ENCODE assay signal across 9 cellular contexts in the genomic region with DNA sequence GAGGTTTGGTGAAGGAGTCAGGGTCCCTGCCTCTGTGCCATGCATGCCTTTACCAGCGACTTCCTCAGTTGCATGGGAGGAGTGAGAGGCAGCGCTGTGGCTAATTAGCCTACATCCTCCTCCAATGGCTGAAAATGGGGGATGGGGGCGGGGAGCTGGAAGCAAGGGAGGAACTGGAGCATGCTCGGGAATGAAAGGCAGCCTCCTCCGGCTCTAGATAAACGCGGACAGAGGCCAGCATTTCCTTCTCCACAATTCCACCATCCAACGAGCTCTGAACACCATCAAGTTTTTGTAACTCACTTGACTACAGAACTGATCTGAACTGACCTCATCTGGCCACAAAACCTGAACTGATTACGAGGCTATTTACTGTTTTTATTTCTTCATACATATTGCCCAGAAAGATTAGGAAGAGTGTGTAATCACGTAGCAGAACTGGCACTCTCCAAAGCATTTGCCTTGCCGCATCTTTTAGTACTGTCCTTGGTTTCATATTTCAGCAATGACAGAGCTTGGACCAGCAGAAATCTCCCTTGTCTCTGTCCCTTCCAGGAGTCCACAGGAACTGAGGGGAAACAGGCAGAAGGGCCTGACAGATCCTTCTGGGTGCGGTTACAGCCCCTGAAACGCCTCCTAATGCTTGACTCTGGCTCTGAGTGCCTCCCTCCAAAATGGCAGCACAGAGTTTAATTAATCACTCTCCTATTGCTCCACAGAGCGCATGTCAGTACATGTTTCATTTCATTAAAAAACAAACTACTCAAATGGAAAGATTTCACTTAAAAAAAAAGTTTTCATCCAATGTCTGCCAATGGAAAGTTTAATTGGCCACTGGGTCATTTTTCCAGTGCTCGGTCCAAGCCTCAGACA. TPM values are rescaled to one million over a fixed set of nuclear protein-coding genes. Genes with fewer than 3 reads are reported as not detected.
DNase-seq lines count a peak whose midpoint lies in the region; ATAC-seq, FAIRE-seq and TF ChIP-seq lines count a peak whose summit lies in the region.
"Had no signal": no experiment of that assay in that cellular context is flagged by ENCODE, and none has a peak within 500 bp of the region (broad histone marks: within the 10 kb centered on the region; RNA-seq: fewer than 3 reads in every experiment).

No MANE protein-coding gene starts in this region.

- no peak overlapping the region for H3K4me3 Mint-ChIP-seq in naive thymus-derived CD4-positive, alpha-beta T cell

- no peak overlapping the region for H3K27ac ChIP-seq in endothelial cell of umbilical vein (ENCODE audit: insufficient read depth, low read depth, low read length)
- H3K27ac ChIP-seq in naive thymus-derived CD4-positive, alpha-beta T cell (ENCODE audit: low read depth, low read length): no peak overlapping the region

- FAIRE-seq in endothelial cell of umbilical vein (lab: Jason Lieb, UNC): no peak

- ATAC-seq in Right ventricle myocardium inferior: peak; percentile 65
- ATAC-seq in naive thymus-derived CD4-positive, alpha-beta T cell: no peak
- no peak for ATAC-seq in HG02798 (IDR thresholded peaks at IDR 0.05; ENCODE audit: poor library complexity, unreplicated experiment)

- no TSS peak for BruUV-seq in endothelial cell of umbilical vein (replicated peaks; lab: Mats Ljungman, UMichigan)

- peaks cover 0 to 14% (median 3%) of the 10 kb centered on the region in 7 donors for H3K4me1 Mint-ChIP-seq in naive thymus-derived CD4-positive, alpha-beta T cell

- no peaks in the 10 kb centered on the region for H3K27me3 ChIP-seq in endothelial cell of umbilical vein (ENCODE audit: control insufficient read depth in 2 of 2, insufficient read depth in 2 of 2, low read length in 2 of 2)
- no peaks in the 10 kb centered on the region for H3K27me3 ChIP-seq in naive thymus-derived CD4-positive, alpha-beta T cell (ENCODE audit: control insufficient read depth in 2 of 2, insufficient read depth in 2 of 2, low read length in 2 of 2)

- no peaks in the 10 kb centered on the region for H3K79me2 ChIP-seq in endothelial cell of umbilical vein (ENCODE audit: control insufficient read depth, insufficient read depth, low read length)

- POLR2A ChIA-PET in endothelial cell of umbilical vein (lab: Charles Lee): interaction anchor here (0.6 kb wide), 1 partner anchor 458 kb away, joined by 3 read pairs; no protein-coding TSS in a partner anchor
- POLR2A ChIA-PET in naive thymus-derived CD4-positive, alpha-beta T cell (lab: Charles Lee): interaction anchor here (1.9 kb wide), 1 partner anchor 10 kb away, joined by 6 read pairs; no protein-coding TSS in a partner anchor

- H3K9me3 Mint-ChIP-seq in naive thymus-derived CD4-positive, alpha-beta T cell: no peaks in the 10 kb centered on the region

- peaks cover 27% of the 10 kb centered on the region for H3K4me1 ChIP-seq in endothelial cell of umbilical vein (ENCODE audit: control insufficient read depth, extremely low read depth, insufficient read depth, low read length)
- no peaks in the 10 kb centered on the region for H3K4me1 ChIP-seq in naive thymus-derived CD4-positive, alpha-beta T cell (ENCODE audit: control insufficient read depth in 2 of 2, insufficient read depth in 2 of 2, low read length in 2 of 2)

- H3K9me3 ChIP-seq in endothelial cell of umbilical vein (replicated peaks; ENCODE audit: control insufficient read depth, insufficient read depth, low read length): no peaks in the 10 kb centered on the region
- no peaks in the 10 kb centered on the region for H3K9me3 ChIP-seq in naive thymus-derived CD4-positive, alpha-beta T cell (ENCODE audit: control insufficient read depth in 2 of 3, low read length in 3 of 3)

- no peak overlapping the region for H3K9ac ChIP-seq in endothelial cell of umbilical vein (replicated peaks; ENCODE audit: extremely low read depth, insufficient read depth, low read length)

- CTCF ChIA-PET in endothelial cell of umbilical vein (lab: Charles Lee): interaction anchor here (1.0 to 1.2 kb wide), 2 partner anchors 13 to 21 kb away, joined by 3 read pairs; no protein-coding TSS in a partner anchor
- CTCF ChIA-PET in naive thymus-derived CD4-positive, alpha-beta T cell (lab: Charles Lee): no interaction called here

- TF ChIP-seq POLR2A in endothelial cell of umbilical vein (IDR thresholded peaks at IDR 0.05; ENCODE audit: low read depth, low read length): no peak

- intact Hi-C loops in Right ventricle myocardium inferior (cut with DNase I): no loop called here
- intact Hi-C loops in cardiac septum (cut with DNase I): no loop called here
- intact Hi-C loops in endothelial cell of umbilical vein (cut with micrococcal nuclease): loop anchor here (5.0 kb wide), 1 partner anchor 378 kb away; no protein-coding TSS in a partner anchor
- intact Hi-C loops in naive thymus-derived CD4-positive, alpha-beta T cell (cut with micrococcal nuclease): no loop called here

- H3K27ac Mint-ChIP-seq in naive thymus-derived CD4-positive, alpha-beta T cell: peak overlapping the region in 7 of 9 donors; percentile 5 to 87 (median 18)

- H3K36me3 Mint-ChIP-seq in naive thymus-derived CD4-positive, alpha-beta T cell: peaks cover 8 to 64% (median 26%) of the 10 kb centered on the region in 5 donors

- H4K20me1 ChIP-seq in endothelial cell of umbilical vein (replicated peaks; ENCODE audit: control insufficient read depth, extremely low read depth, insufficient read depth, low read length): no peaks in the 10 kb centered on the region

- H3K27me3 Mint-ChIP-seq in naive thymus-derived CD4-positive, alpha-beta T cell: no peaks in the 10 kb centered on the region

- peaks cover 2% of the 10 kb centered on the region in 2 experiments for H3K36me3 ChIP-seq in endothelial cell of umbilical vein (ENCODE audit: control insufficient read depth in 2 of 2, extremely low read depth in 1 of 2, insufficient read depth in 2 of 2, low read length in 2 of 2)
- H3K36me3 ChIP-seq in naive thymus-derived CD4-positive, alpha-beta T cell (ENCODE audit: control insufficient read depth in 2 of 3, insufficient read depth in 3 of 3, low read length in 3 of 3): peaks cover 13 to 74% (median 28%) of the 10 kb centered on the region in 3 experiments

- TF ChIP-seq CTCF in endothelial cell of umbilical vein (IDR thresholded peaks at IDR 0.05; ENCODE audit: extremely low read depth in 1 of 2, insufficient read depth in 1 of 2, low read depth in 1 of 2, low read length in 2 of 2): no peak

- dilution Hi-C loops in endothelial cell of umbilical vein (cut with MboI; ENCODE audit: extremely low pct_ligation_motif_present, low sequenced_read_pairs): no loop called here

- no peak overlapping the region for H3K4me2 ChIP-seq in endothelial cell of umbilical vein (ENCODE audit: insufficient read depth, low read length)

- no peaks in the 10 kb centered on the region for H3K9me1 ChIP-seq in endothelial cell of umbilical vein (replicated peaks; ENCODE audit: control insufficient read depth, extremely low read depth, insufficient read depth, low read length)

- DNase-seq in Right ventricle myocardium inferior (ENCODE audit: missing footprints): peak; percentile 76
- no peak for DNase-seq in cardiac septum (ENCODE audit: low spot score)
- DNase-seq in endothelial cell of umbilical vein (ENCODE audit: low read depth, low spot score): peak; percentile 38
- no peak for DNase-seq in naive thymus-derived CD4-positive, alpha-beta T cell
- DNase-seq in NCI-H2107 treated with DMSO at 0.1 percent for 48 hours (lab: John Stamatoyannopoulos, UW; ENCODE audit: unreplicated experiment): no peak
- DNase-seq in DMS79 (lab: John Stamatoyannopoulos, UW): no peak
- no peak for DNase-seq in NCI-H526 (lab: John Stamatoyannopoulos, UW)
- DNase-seq: stimulated activated CD4-positive, alpha-beta T cell treated with anti-CD3 and anti-CD28 coated beads, Interleukin-2, amount 100 ng/mL, for 48 hours had no signal

- H3K4me3 ChIP-seq in endothelial cell of umbilical vein (replicated peaks in 1 of 3; ENCODE audit: insufficient read depth in 1 of 3, low read depth in 1 of 3, low read length in 3 of 3): no peak overlapping the region
- H3K4me3 ChIP-seq in naive thymus-derived CD4-positive, alpha-beta T cell (ENCODE audit: low read length): no peak overlapping the region

- no peak overlapping the region for H2AFZ ChIP-seq in endothelial cell of umbilical vein (ENCODE audit: low read depth, low read length)

TF ChIP-seq in endothelial cell of umbilical vein, 7 proteins besides CTCF, POLR2A, EP300 and RAD21:
- TF ChIP-seq, protein P1, sequence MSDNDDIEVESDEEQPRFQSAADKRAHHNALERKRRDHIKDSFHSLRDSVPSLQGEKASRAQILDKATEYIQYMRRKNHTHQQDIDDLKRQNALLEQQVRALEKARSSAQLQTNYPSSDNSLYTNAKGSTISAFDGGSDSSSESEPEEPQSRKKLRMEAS (IDR thresholded peaks at IDR 0.05; ENCODE audit: insufficient read depth, insufficient read length): no peak
- TF ChIP-seq FOS (IDR thresholded peaks at IDR 0.05; ENCODE audit: borderline replicate concordance, insufficient read depth, low read length) (no peak), GATA2 (IDR thresholded peaks at IDR 0.05; ENCODE audit: insufficient read depth, insufficient read length, low read depth, low read length) (no peak), JUN (IDR thresholded peaks at IDR 0.05; ENCODE audit: borderline replicate concordance, insufficient read depth, insufficient read length, low read depth) (no peak), MYC (IDR thresholded peaks at IDR 0.05; ENCODE audit: low read depth, low read length) (no peak), POLR2AphosphoS5 (IDR thresholded peaks at IDR 0.05; ENCODE audit: insufficient read depth, low read depth, low read length) (no peak)

RNA-seq across cellular contexts. Expression of gene TRAF3IP2, which starts 58.2 kb away (rescaled TPM):
- 11.0 TPM for total RNA-seq in Right ventricle myocardium inferior
- 6.5 TPM for total RNA-seq in cardiac septum
- total RNA-seq in endothelial cell of umbilical vein: 16.5 and 19.2 TPM in 2 replicates
- polyA plus RNA-seq in endothelial cell of umbilical vein: 17.1 and 18.1 TPM in 2 replicates
- polyA plus RNA-seq in endothelial cell of umbilical vein (2011; cell fraction: cytosol; rRNA removed): 21.0 and 24.8 TPM in 2 replicates
- polyA plus RNA-seq in endothelial cell of umbilical vein (2011; cell fraction: nucleus; rRNA removed): 12.4 and 13.2 TPM in 2 replicates
- polyA plus RNA-seq in endothelial cell of umbilical vein (2012): 12.8 and 16.4 TPM in 2 replicates
- 17.3 and 17.8 TPM in 2 replicates for polyA minus RNA-seq in endothelial cell of umbilical vein
- polyA minus RNA-seq in endothelial cell of umbilical vein (2011; cell fraction: cytosol; rRNA and poly(A)+ RNA removed): 13.4 TPM
- 6.3 and 8.6 TPM in 2 replicates for polyA minus RNA-seq in endothelial cell of umbilical vein (2011; cell fraction: nucleus; rRNA and poly(A)+ RNA removed)
- 10 to 100 TPM; 12.7 to 22.1 (median 21.0) TPM for total RNA-seq in naive thymus-derived CD4-positive, alpha-beta T cell
- polyA plus RNA-seq in naive thymus-derived CD4-positive, alpha-beta T cell: 10 to 100 TPM; 16.8 to 21.0 TPM

Comparison
In these comparisons a context has a peak if more than half of its experiments do, and no peak if none do; other contexts are left out.
1. DNase-seq: peak in Right ventricle myocardium inferior (single experiment) and endothelial cell of umbilical vein (single experiment); none in cardiac septum (single experiment), naive thymus-derived CD4-positive, alpha-beta T cell (0 of 9), NCI-H2107 treated with DMSO at 0.1 percent for 48 hours (single experiment), DMS79 (single experiment) and NCI-H526 (0 of 2).